In the genomic region with DNA sequence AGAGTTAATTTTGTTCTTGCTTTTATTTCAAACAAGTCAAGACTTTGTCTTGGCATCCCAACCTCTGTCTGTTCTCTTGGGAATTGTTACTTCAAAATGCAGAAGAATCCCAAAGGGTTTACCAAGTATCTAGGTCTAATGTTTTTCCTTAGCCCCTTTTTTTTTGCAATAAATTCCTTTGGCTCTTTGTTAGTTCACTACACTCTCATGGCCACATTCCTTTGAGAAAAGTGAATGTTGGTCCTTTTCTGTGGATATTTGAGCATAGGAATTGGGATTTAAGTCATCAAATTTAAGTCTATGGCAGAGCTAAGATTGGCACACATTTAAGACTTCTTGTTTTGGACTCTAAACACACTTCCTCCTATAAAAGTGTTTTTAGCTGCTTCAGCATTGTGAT, we compare ENCODE assay signal across 9 cellular contexts. TPM values are rescaled to one million over a fixed set of nuclear protein-coding genes. Genes with fewer than 3 reads are reported as not detected.
DNase-seq lines count a peak whose midpoint lies in the region; ATAC-seq and TF ChIP-seq lines count a peak whose summit lies in the region.
"Had no signal": no experiment of that assay in that cellular context is flagged by ENCODE, and none has a peak within 500 bp of the region (broad histone marks: within the 10 kb centered on the region; RNA-seq: fewer than 3 reads in every experiment).

No MANE protein-coding gene starts in this region.

- no peaks in the 10 kb centered on the region for H3K9me3 ChIP-seq in Panc1 (ENCODE audit: control insufficient read depth, insufficient read depth, low read depth, low read length)

- H3K27ac ChIP-seq in Panc1 (ENCODE audit: low read length) (peak overlapping the region; percentile 98), epithelial cell of prostate (peak overlapping the region; percentile 98)

- H3K36me3 Mint-ChIP-seq in T-helper 2 cell treated with Interferon-gamma antibody and Interleukin-4, amounts not matched to agents 5 μg/mL and 100 μg/mL, for 36 hours (ENCODE audit: low read depth) = peaks cover 24% of the 10 kb centered on the region

- POLR2A ChIA-PET in Panc1 (lab: Charles Lee) = no interaction called here

- BruUV-seq in Panc1 (replicated peaks; lab: Mats Ljungman, UMichigan) = no TSS peak

- H3K27me3 ChIP-seq in Panc1 (ENCODE audit: control insufficient read depth, insufficient read depth, low read length) = no peaks in the 10 kb centered on the region

- ATAC-seq in Panc1 = no peak
- no peak for ATAC-seq in HG02870 (IDR thresholded peaks at IDR 0.05; ENCODE audit: unreplicated experiment)

- peaks cover 34% of the 10 kb centered on the region for H3K36me3 ChIP-seq in Panc1 (ENCODE audit: control insufficient read depth, insufficient read depth, low read length)

- intact Hi-C loops in Panc1 (cut with micrococcal nuclease; ENCODE audit: unreplicated experiment) = no loop called here

- TF ChIP-seq CTCF in Panc1 (IDR thresholded peaks at IDR 0.05) = no peak

- no peak overlapping the region for H3K27ac Mint-ChIP-seq in T-helper 2 cell treated with Interferon-gamma antibody and Interleukin-4, amounts not matched to agents 5 μg/mL and 100 μg/mL, for 36 hours

- H3K27me3 Mint-ChIP-seq in T-helper 2 cell treated with Interferon-gamma antibody and Interleukin-4, amounts not matched to agents 5 μg/mL and 100 μg/mL, for 36 hours (ENCODE audit: low read depth) = no peaks in the 10 kb centered on the region

- H3K4me3 ChIP-seq in Panc1 (ENCODE audit: low read depth in 2 of 2, low read length in 2 of 2) = peak overlapping the region; percentile 100

- peaks cover 36% of the 10 kb centered on the region for H3K4me1 Mint-ChIP-seq in T-helper 2 cell treated with Interferon-gamma antibody and Interleukin-4, amounts not matched to agents 5 μg/mL and 100 μg/mL, for 36 hours (ENCODE audit: low read depth)

- no peaks in the 10 kb centered on the region for H3K9me3 Mint-ChIP-seq in T-helper 2 cell treated with Interferon-gamma antibody and Interleukin-4, amounts not matched to agents 5 μg/mL and 100 μg/mL, for 36 hours

- CTCF ChIA-PET in Panc1 (lab: Charles Lee) = no interaction called here

- DNase-seq in T-helper 2 cell treated with Interferon-gamma antibody and Interleukin-4, amounts not matched to agents 5 μg/mL and 100 μg/mL, for 36 hours (ENCODE audit: low spot score) = no peak
- DNase-seq in T-helper 2 cell = no peak
- no peak for DNase-seq in Panc1 (ENCODE audit: low read depth, low spot score)
- no peak for DNase-seq in epithelial cell of prostate (ENCODE audit: low read depth, low spot score)
- DNase-seq in renal cortical epithelial cell (ENCODE audit: low read depth) = peak; percentile 16
- no peak for DNase-seq in Kasumi-1 (lab: John Stamatoyannopoulos, UW)
- no peak for DNase-seq in amniotic stem cell (lab: John Stamatoyannopoulos, UW)
- DNase-seq: NCI-H510A treated with DMSO at 0.1 percent for 48 hours had no signal

- peaks cover 25% of the 10 kb centered on the region for H3K4me1 ChIP-seq in Panc1 (ENCODE audit: control insufficient read depth, insufficient read depth, low read length)

- in situ Hi-C loops in Panc1 (cut with HindIII; ENCODE audit: low pct_unique_long_range_greater_than_20kb, low sequenced_read_pairs) = no loop called here

- H3K4me3 Mint-ChIP-seq in T-helper 2 cell treated with Interferon-gamma antibody and Interleukin-4, amounts not matched to agents 5 μg/mL and 100 μg/mL, for 36 hours = peak overlapping the region; percentile 100

RNA-seq across cellular contexts. Expression of gene BTF3L4, which starts 1.8 kb away (rescaled TPM):
- total RNA-seq in Panc1 (2021; ENCODE audit: unreplicated experiment) = 65.6 TPM
- polyA plus RNA-seq in Panc1 (2012; ENCODE audit: insufficient read length) = 47.2 TPM
- 46.1 and 104 TPM in 2 replicates for total RNA-seq in renal cortical epithelial cell

RNA-seq across cellular contexts. Expression of gene TXNDC12, which starts 2.9 kb away (rescaled TPM):
- total RNA-seq in Panc1 (2021; ENCODE audit: unreplicated experiment) (77.5 TPM), renal cortical epithelial cell (36.1 and 55.7 TPM in 2 replicates)
- 100.0 TPM for polyA plus RNA-seq in Panc1 (2012; ENCODE audit: insufficient read length)

RNA-seq across cellular contexts. Expression of gene KTI12, which starts 24.3 kb away (rescaled TPM):
- total RNA-seq in Panc1 (2021; ENCODE audit: unreplicated experiment) = 13.1 TPM
- 8.2 TPM for polyA plus RNA-seq in Panc1 (2012; ENCODE audit: insufficient read length)
- 14.1 and 15.4 TPM in 2 replicates for total RNA-seq in renal cortical epithelial cell
